ENCODE assay signal across 1 cellular context in the genomic region with DNA sequence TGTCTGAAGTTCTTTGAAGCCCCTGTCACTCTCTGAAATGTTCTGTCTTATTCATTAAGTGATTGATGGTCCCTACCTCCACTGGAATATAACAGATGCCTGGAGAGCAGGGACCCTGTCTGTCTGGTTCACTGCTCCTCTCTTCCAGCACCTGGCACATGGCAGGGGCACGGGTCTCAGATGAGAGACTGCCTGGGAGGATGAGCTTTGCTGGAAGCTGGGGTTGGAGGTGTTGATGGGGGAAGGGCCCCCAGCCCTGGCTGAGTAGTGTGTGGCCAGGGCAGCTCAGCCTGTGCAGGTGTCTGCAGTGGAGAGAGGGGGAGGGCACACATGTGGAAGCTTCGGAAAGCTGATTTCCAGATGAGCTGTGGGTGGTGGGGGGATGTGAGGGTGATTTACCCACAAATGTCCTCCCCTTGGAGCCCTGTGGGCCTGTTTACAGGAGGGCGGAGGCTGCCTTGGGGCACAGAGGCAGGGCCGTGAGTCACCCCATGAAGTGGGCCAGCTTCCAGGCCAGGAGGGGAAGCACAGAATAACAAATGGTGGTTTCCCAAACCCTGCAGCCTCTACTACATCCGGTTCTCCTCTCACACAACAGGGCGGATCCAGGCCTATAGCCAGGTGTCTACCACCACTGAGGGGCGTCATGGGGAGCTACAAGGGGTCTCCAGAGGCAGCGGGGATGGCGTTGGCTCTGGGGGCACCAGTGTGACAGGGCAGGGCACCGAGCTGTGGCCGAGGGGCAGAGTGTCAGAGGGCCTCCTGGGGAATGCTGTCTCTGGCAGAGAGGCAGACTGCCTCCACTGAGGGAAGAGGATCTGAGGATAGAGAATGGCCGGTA.
TF ChIP-seq lines count a peak whose summit lies in the region.

No MANE protein-coding gene starts in this region.

TF ChIP-seq in K562, 482 proteins besides CTCF, POLR2A, EP300 and RAD21:
- no peak for TF ChIP-seq EGR1 (conservative IDR thresholded peaks at IDR 0.05)
- 0 out of 2 replicates have a peak, but pooled peaks have one; percentile 27 for TF ChIP-seq FOSL1 (tag; conservative IDR thresholded peaks at IDR 0.05)
- 0 out of 2 replicates have a peak, but pooled peaks have one; percentile 15 for TF ChIP-seq GABPA (tag; conservative IDR thresholded peaks at IDR 0.05; ENCODE audit: low read depth)
- TF ChIP-seq CHD4 (IDR thresholded peaks at IDR 0.05; ENCODE audit: insufficient read depth, insufficient replicate concordance, low read depth, low read length, poor library complexity, severe bottlenecking), result no peak
